1 cellular context compared by ENCODE assay signal in genomic region chr11:12791245-12791644, GRCh38.
TF ChIP-seq lines count a peak whose summit lies in the region.

No MANE protein-coding gene starts in this region.

TF ChIP-seq in IMR-90, 13 proteins besides CTCF, POLR2A, EP300 and RAD21 (continued from another document):
- TF ChIP-seq ELK1 (IDR thresholded peaks at IDR 0.05; ENCODE audit: borderline replicate concordance, low read depth, low read length) (no peak), RCOR1 (IDR thresholded peaks at IDR 0.05; ENCODE audit: insufficient replicate concordance, low read length) (no peak), CEBPB (IDR thresholded peaks at IDR 0.05; ENCODE audit: low read depth, low read length) (no peak), RFX5 (IDR thresholded peaks at IDR 0.05; ENCODE audit: low read depth, low read length) (no peak), CHD1 (IDR thresholded peaks at IDR 0.05; ENCODE audit: low read depth, low read length) (no peak), MXI1 (IDR thresholded peaks at IDR 0.05; ENCODE audit: borderline replicate concordance, low read depth, low read length) (no peak), SMC3 (IDR thresholded peaks at IDR 0.05; ENCODE audit: low read depth, low read length) (no peak), BHLHE40 (IDR thresholded peaks at IDR 0.05; ENCODE audit: low read depth, low read length) (no peak), MAFK (IDR thresholded peaks at IDR 0.05; ENCODE audit: low read depth, low read length) (no peak), FOS (IDR thresholded peaks at IDR 0.05; ENCODE audit: low read depth, low read length) (no peak)
